19 cellular contexts compared by ENCODE assay signal in genomic region chr17:65438173-65438572, GRCh38.
"Had no signal": no experiment of that assay in that cellular context is flagged by ENCODE, and none has a peak within 500 bp of the region (broad histone marks: within the 10 kb centered on the region; RNA-seq: fewer than 3 reads in every experiment).

No MANE protein-coding gene starts in this region.

- H3K9me3 ChIP-seq: prostate gland, right atrium auricular region, tibial artery, upper lobe of left lung had no signal

- ATAC-seq: heart right ventricle; left lobe of liver; naive thymus-derived CD8-positive, alpha-beta T cell had no signal

- H3K27me3 ChIP-seq: right atrium auricular region, upper lobe of left lung had no signal

- H3K4me3 ChIP-seq: coronary artery, esophagus squamous epithelium, heart right ventricle, prostate gland, right atrium auricular region, sigmoid colon, stomach, tibial artery, upper lobe of left lung had no signal

- H3K27ac ChIP-seq: coronary artery, esophagus squamous epithelium, heart right ventricle, prostate gland, right atrium auricular region, sigmoid colon, stomach, tibial artery, upper lobe of left lung had no signal

- DNase-seq: effector memory CD4-positive, alpha-beta T cell; erythroblast; esophagus squamous epithelium; foreskin melanocyte; glutamatergic neuron; heart right ventricle; kidney; naive thymus-derived CD8-positive, alpha-beta T cell; sigmoid colon; stimulated activated CD4-positive, alpha-beta T cell treated with anti-CD3 and anti-CD28 coated beads, Interleukin-2, amount 100 ng/mL, for 24 hours; stimulated activated CD4-positive, alpha-beta T cell treated with anti-CD3 and anti-CD28 coated beads, Interleukin-4, amount 100 ng/mL, for 24 hours; stimulated activated naive CD4-positive, alpha-beta T cell treated with Interleukin-2 at 50 U/mL for 16 hours; stomach; tibial artery; upper lobe of left lung had no signal

- H3K36me3 ChIP-seq: esophagus squamous epithelium, heart right ventricle, prostate gland, right atrium auricular region, sigmoid colon, stomach, tibial artery, upper lobe of left lung had no signal

- H3K4me1 ChIP-seq: esophagus squamous epithelium, heart right ventricle, prostate gland, right atrium auricular region, sigmoid colon, stomach, tibial artery, upper lobe of left lung had no signal
